ENCODE assay signal across 1 cellular context in genomic region chr19:3975637-3976087, GRCh38.
TF ChIP-seq lines count a peak whose summit lies in the region.

No MANE protein-coding gene starts in this region.

TF ChIP-seq in HEK293, 187 proteins besides CTCF, POLR2A, EP300 and RAD21 (continued from another document):
- no peak for TF ChIP-seq ZNF645 (tag by site-specific recombination; IDR thresholded peaks at IDR 0.05)
- TF ChIP-seq ZSCAN5A (tag by site-specific recombination; IDR thresholded peaks at IDR 0.05): no peak
- TF ChIP-seq WT1 (tag by site-specific recombination; IDR thresholded peaks at IDR 0.05): no peak
- no peak for TF ChIP-seq HOXC10 (CRISPR knock-in tag; IDR thresholded peaks at IDR 0.05)
- no peak for TF ChIP-seq ZNF221 (tag by site-specific recombination; IDR thresholded peaks at IDR 0.05; ENCODE audit: borderline replicate concordance)
